8 cellular contexts compared by ENCODE assay signal in genomic region chr14:73462078-73462715, GRCh38.
A peak's percentile ranks its signal among the peaks of the same experiment; 100 is the strongest.
DNase-seq lines count a peak whose midpoint lies in the region; ATAC-seq and TF ChIP-seq lines count a peak whose summit lies in the region.

No MANE protein-coding gene starts in this region.

- no peak for ATAC-seq in HG03095 (IDR thresholded peaks at IDR 0.05; ENCODE audit: unreplicated experiment)
- no peak for ATAC-seq in GM18520 (IDR thresholded peaks at IDR 0.05; ENCODE audit: unreplicated experiment)
- ATAC-seq in GM21447 (IDR thresholded peaks at IDR 0.05; ENCODE audit: unreplicated experiment), result no peak

- peak overlapping the region; percentile 39 to 61 for H3K4me3 ChIP-seq in stomach smooth muscle (ENCODE audit: low read length in 2 of 2)

- DNase-seq in NCI-H1694 treated with DMSO at 0.1 percent for 48 hours (lab: John Stamatoyannopoulos, UW), result peak; percentile 77
- DNase-seq in amygdala (lab: John Stamatoyannopoulos, UW), result peak in 43 of 56 donors; percentile 5 to 77 (median 38)
- DNase-seq in hypothalamus (lab: John Stamatoyannopoulos, UW), result peak in 35 of 51 donors; percentile 3 to 71 (median 38)

- H3K36me3 ChIP-seq in stomach smooth muscle (ENCODE audit: control insufficient read depth in 2 of 2, insufficient read depth in 2 of 2, low read length in 2 of 2), result no peaks in the 10 kb centered on the region

- H3K27ac ChIP-seq in C4-2B (peak overlapping the region; percentile 66), stomach smooth muscle (ENCODE audit: low read length) (peak overlapping the region; percentile 58)

- peaks cover 31% of the 10 kb centered on the region for H3K4me1 ChIP-seq in stomach smooth muscle (ENCODE audit: control insufficient read depth, insufficient read depth, low read length)

- no peak for TF ChIP-seq CTCF in C4-2B (conservative IDR thresholded peaks at IDR 0.05)

- no peaks in the 10 kb centered on the region for H3K27me3 ChIP-seq in stomach smooth muscle (ENCODE audit: control insufficient read depth in 1 of 2, insufficient read depth in 2 of 2, low read length in 2 of 2)

- peak overlapping the region in 1 of 2 donors; percentile 37 for H3K9ac ChIP-seq in stomach smooth muscle (ENCODE audit: low read length in 2 of 2)

- no peaks in the 10 kb centered on the region for H3K9me3 ChIP-seq in stomach smooth muscle (ENCODE audit: control insufficient read depth in 2 of 2, low read length in 2 of 2)
